ENCODE assay signal across 9 cellular contexts in the genomic region with DNA sequence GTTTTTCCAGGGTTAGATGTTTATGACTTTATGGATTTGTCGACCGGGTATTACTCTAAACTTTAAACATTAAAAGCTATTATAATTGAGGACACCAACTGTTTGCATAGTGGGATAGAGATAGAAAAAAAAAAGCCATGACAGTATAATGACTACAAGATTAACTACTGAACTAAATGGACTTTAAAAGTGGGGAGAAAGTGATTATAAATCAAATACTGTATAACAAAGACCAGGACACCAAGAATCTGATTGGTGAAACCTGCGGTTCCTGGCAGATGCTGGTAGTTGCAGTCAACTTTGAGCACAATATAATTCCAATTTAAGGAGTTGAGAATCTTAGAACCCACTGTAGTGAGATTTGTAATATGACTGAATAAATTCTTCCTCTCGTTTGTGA. TPM values are rescaled to one million over a fixed set of nuclear protein-coding genes. Genes with fewer than 3 reads are reported as not detected.
DNase-seq lines count a peak whose midpoint lies in the region; TF ChIP-seq lines count a peak whose summit lies in the region.
"Had no signal": no experiment of that assay in that cellular context is flagged by ENCODE, and none has a peak within 500 bp of the region (broad histone marks: within the 10 kb centered on the region; RNA-seq: fewer than 3 reads in every experiment).

No MANE protein-coding gene starts in this region.

- H3K27me3 Mint-ChIP-seq in nephron progenitor cell (ENCODE audit: low read depth, poor library complexity): peaks cover 7% of the 10 kb centered on the region

- H3K9ac ChIP-seq in BLaER1 treated with 17β-estradiol and CSF1 and Interleukin-3, amounts not matched to agents 10 nM and 100 nM: peak overlapping the region; percentile 92 to 98 (median 96)

- no peaks in the 10 kb centered on the region for H3K9me3 Mint-ChIP-seq in nephron progenitor cell

- TF ChIP-seq CTCF in dorsolateral prefrontal cortex (IDR thresholded peaks at IDR 0.05 in 54 of 56, conservative IDR thresholded peaks at IDR 0.05 in 2 of 56; ENCODE audit: low read depth in 1 of 56, partially characterized antibody in 56 of 56) (no peak), nephron progenitor cell (IDR thresholded peaks at IDR 0.05) (no peak)

- no peaks in the 10 kb centered on the region for H3K27me3 ChIP-seq in BLaER1 treated with 17β-estradiol and CSF1 and Interleukin-3, amounts not matched to agents 10 nM and 100 nM
- H3K27me3 ChIP-seq in MG63: no peaks in the 10 kb centered on the region
- H3K27me3 ChIP-seq in dorsolateral prefrontal cortex: no peaks in the 10 kb centered on the region

- H3K4me3 ChIP-seq in BLaER1 treated with 17β-estradiol and CSF1 and Interleukin-3, amounts not matched to agents 10 nM and 100 nM: peak overlapping the region; percentile 93 to 99 (median 97)
- H3K4me3 ChIP-seq in MG63 (peak overlapping the region; percentile 94), dorsolateral prefrontal cortex (peak overlapping the region; percentile 49 to 100 (median 97))

- H3K4me1 Mint-ChIP-seq in nephron progenitor cell: peaks cover 45% of the 10 kb centered on the region

- H3K36me3 Mint-ChIP-seq in nephron progenitor cell (ENCODE audit: low read depth): peaks cover 27% of the 10 kb centered on the region

- no peaks in the 10 kb centered on the region for H3K9me3 ChIP-seq in BLaER1 treated with 17β-estradiol and CSF1 and Interleukin-3, amounts not matched to agents 10 nM and 100 nM (replicated peaks in 1 of 11)
- H3K9me3 ChIP-seq in MG63: no peaks in the 10 kb centered on the region

- DNase-seq in MG63: no peak
- no peak for DNase-seq in dorsolateral prefrontal cortex
- no peak for DNase-seq in nephron progenitor cell
- DNase-seq in NCI-H1092 treated with DMSO at 0.1 percent for 48 hours (lab: John Stamatoyannopoulos, UW): no peak
- no peak for DNase-seq in posterior cingulate gyrus
- no peak for DNase-seq in RPMI8226
- no peak for DNase-seq in COR-L47 (lab: John Stamatoyannopoulos, UW)
- DNase-seq: NK-92 treated with Interleukin-12 subunit alpha and Interleukin-12 subunit beta, amount 100 ng/mL, for 24 hours had no signal

- peak overlapping the region; percentile 74 to 98 (median 90) for H3K4me2 ChIP-seq in BLaER1 treated with 17β-estradiol and CSF1 and Interleukin-3, amounts not matched to agents 10 nM and 100 nM

- peak overlapping the region; percentile 8 for H3K27ac Mint-ChIP-seq in nephron progenitor cell

- H3K27ac ChIP-seq in BLaER1 treated with 17β-estradiol and CSF1 and Interleukin-3, amounts not matched to agents 10 nM and 100 nM: peak overlapping the region in 10 of 11 experiments; percentile 2 to 48 (median 15); a peak in 7 of 22 replicates
- H3K27ac ChIP-seq in dorsolateral prefrontal cortex: peak overlapping the region in 5 of 59 donors; percentile 15 to 53 (median 20)

- intact Hi-C loops in dorsolateral prefrontal cortex (cut with DNase I) (loop anchor here (5.0 kb wide), 4 partner anchors 38 to 83 kb away; a partner anchor contains a TSS), posterior cingulate gyrus (cut with DNase I) (loop anchor here (5.0 kb wide), 1 partner anchor 38 kb away; no protein-coding TSS in a partner anchor)

- H3K4me3 Mint-ChIP-seq in nephron progenitor cell: peak overlapping the region; percentile 99

- H4K20me1 ChIP-seq in BLaER1 treated with 17β-estradiol and CSF1 and Interleukin-3, amounts not matched to agents 10 nM and 100 nM: peaks cover 63 to 73% (median 71%) of the 10 kb centered on the region in 11 experiments

- peaks cover 32 to 56% (median 48%) of the 10 kb centered on the region in 10 experiments for H3K4me1 ChIP-seq in BLaER1 treated with 17β-estradiol and CSF1 and Interleukin-3, amounts not matched to agents 10 nM and 100 nM

- H3K36me3 ChIP-seq in BLaER1 treated with 17β-estradiol and CSF1 and Interleukin-3, amounts not matched to agents 10 nM and 100 nM: peaks cover 0 to 32% (median 20%) of the 10 kb centered on the region in 11 experiments; a peak in 18 of 22 replicates
- H3K36me3 ChIP-seq in MG63: peaks cover 15% of the 10 kb centered on the region

RNA-seq across cellular contexts. Expression of a gene that starts 2.5 kb away (rescaled TPM):
- total RNA-seq in MG63 (2014; rRNA removed; shearing (Covaris generic); ENCODE audit: low replicate concordance): 23.1 and 25.0 TPM in 2 replicates
- total RNA-seq in dorsolateral prefrontal cortex: 100 to 1,000 TPM in 31 of 120 experiments, 10 to 100 TPM in 89; 75.1 to 125 (median 94.5) TPM

RNA-seq across cellular contexts. Expression of a gene that starts 47.3 kb away (rescaled TPM):
- total RNA-seq in MG63 (2014; rRNA removed; shearing (Covaris generic); ENCODE audit: low replicate concordance): 0.56 TPM in 1 of 2 replicates, not detected in the other
- 100 to 1,000 TPM in 39 of 120 experiments, 10 to 100 TPM in 81; 45.5 to 214 (median 90.2) TPM for total RNA-seq in dorsolateral prefrontal cortex

Comparison
In these comparisons a context has a peak if more than half of its experiments do, and no peak if none do; other contexts are left out.
1. RNA of a gene that starts 47.3 kb away (total RNA-seq): 45.5 to 214 TPM in dorsolateral prefrontal cortex; 0.56 TPM in MG63; every median in the first group is over 10 times any median in the second.
2. Peak in every context shown above with its lines, with median percentiles within 50 percentile points of each other: H3K4me3 ChIP-seq.